Comparison of ENCODE assay signal across 24 cellular contexts in genomic region chr5:107935641-107936040, GRCh38.
"Had no signal": no experiment of that assay in that cellular context is flagged by ENCODE, and none has a peak within 500 bp of the region (broad histone marks: within the 10 kb centered on the region; RNA-seq: fewer than 3 reads in every experiment).

No MANE protein-coding gene starts in this region.

- H3K27ac ChIP-seq: brain microvascular endothelial cell, colonic mucosa, heart left ventricle, left ventricle myocardium inferior, ovary, right lobe of liver, tibial nerve had no signal

- DNase-seq: activated CD4-positive, alpha-beta T cell treated with anti-CD3 and anti-CD28 coated beads, Interleukin-2, amount 10 ng/mL, durations not matched to agents 7 days and 5 days; activated CD4-positive, CD25-positive, alpha-beta regulatory T cell; activated CD8-positive, alpha-beta T cell treated with anti-CD3 and anti-CD28 coated beads, Interleukin-2, amount 10 ng/mL, durations not matched to agents 7 days and 5 days; activated naive CD4-positive, alpha-beta T cell treated with Interleukin-2 at 50 U/mL for 16 hours; activated T-cell treated with anti-CD3 and anti-CD28 coated beads, Interleukin-2, amount 50 U/mL, for 24 hours; anterior cingulate cortex; brain microvascular endothelial cell; central memory CD4-positive, alpha-beta T cell; colonic mucosa; erythroblast; heart left ventricle; immature natural killer cell; kidney glomerular epithelial cell; left ventricle myocardium inferior; mammary epithelial cell; ovary; right lobe of liver; small intestine; stimulated activated CD4-positive, alpha-beta T cell treated with anti-CD3 and anti-CD28 coated beads, Interleukin-15, amount 100 ng/mL, for 24 hours; stimulated activated CD4-positive, alpha-beta T cell treated with anti-CD3 and anti-CD28 coated beads, Interleukin-2, amount 100 ng/mL, for 48 hours; T1000 had no signal

- H3K9me3 Mint-ChIP-seq: activated CD4-positive, alpha-beta T cell treated with anti-CD3 and anti-CD28 coated beads, Interleukin-2, amount 10 ng/mL, durations not matched to agents 7 days and 5 days; activated T-cell treated with anti-CD3 and anti-CD28 coated beads, Interleukin-2, amount 50 U/mL, for 24 hours; activated T-helper 2 cell treated with anti-CD3 and anti-CD28 coated beads, Interferon-gamma antibody, Interleukin-2, Interleukin-4, amounts not matched to agents 10 μg/mL and 5 μg/mL and 100 μg/mL, durations not matched to agents 14 hours and 24 hours and 36 hours; immature natural killer cell; stimulated activated naive CD8-positive, alpha-beta T cell treated with anti-CD3 and anti-CD28 coated beads, Interleukin-15, Interleukin-2, amounts not matched to agents 100 ng/mL and 50 ng/mL, for 24 hours had no signal

- H3K4me3 ChIP-seq: colonic mucosa, heart left ventricle, left ventricle myocardium inferior, ovary, right lobe of liver, tibial nerve had no signal

- H3K9me3 ChIP-seq: colonic mucosa, heart left ventricle, left ventricle myocardium inferior, ovary, right lobe of liver, tibial nerve had no signal

- H3K27me3 ChIP-seq: brain microvascular endothelial cell, colonic mucosa, heart left ventricle, ovary, right lobe of liver, tibial nerve had no signal

- H3K27me3 Mint-ChIP-seq: activated CD4-positive, alpha-beta T cell treated with anti-CD3 and anti-CD28 coated beads, Interleukin-2, amount 10 ng/mL, durations not matched to agents 7 days and 5 days; activated T-cell treated with anti-CD3 and anti-CD28 coated beads, Interleukin-2, amount 50 U/mL, for 24 hours; stimulated activated naive CD8-positive, alpha-beta T cell treated with anti-CD3 and anti-CD28 coated beads, Interleukin-15, Interleukin-2, amounts not matched to agents 100 ng/mL and 50 ng/mL, for 24 hours had no signal

- H3K36me3 ChIP-seq: brain microvascular endothelial cell, colonic mucosa, heart left ventricle, left ventricle myocardium inferior, ovary, right lobe of liver had no signal

- H3K27ac Mint-ChIP-seq: activated CD4-positive, alpha-beta T cell treated with anti-CD3 and anti-CD28 coated beads, Interleukin-2, amount 10 ng/mL, durations not matched to agents 7 days and 5 days; activated CD8-positive, alpha-beta T cell treated with anti-CD3 and anti-CD28 coated beads, Interleukin-2, amount 10 ng/mL, durations not matched to agents 7 days and 5 days; activated T-cell treated with anti-CD3 and anti-CD28 coated beads, Interleukin-2, amount 50 U/mL, for 24 hours; activated T-helper 2 cell treated with anti-CD3 and anti-CD28 coated beads, Interferon-gamma antibody, Interleukin-2, Interleukin-4, amounts not matched to agents 10 μg/mL and 5 μg/mL and 100 μg/mL, durations not matched to agents 14 hours and 24 hours and 36 hours; stimulated activated naive CD8-positive, alpha-beta T cell treated with anti-CD3 and anti-CD28 coated beads, Interleukin-15, Interleukin-2, amounts not matched to agents 100 ng/mL and 50 ng/mL, for 24 hours had no signal

- H3K4me1 Mint-ChIP-seq: activated CD4-positive, alpha-beta T cell treated with anti-CD3 and anti-CD28 coated beads, Interleukin-2, amount 10 ng/mL, durations not matched to agents 7 days and 5 days; immature natural killer cell had no signal

- H3K4me3 Mint-ChIP-seq: activated CD4-positive, alpha-beta T cell treated with anti-CD3 and anti-CD28 coated beads, Interleukin-2, amount 10 ng/mL, durations not matched to agents 7 days and 5 days; activated CD8-positive, alpha-beta T cell treated with anti-CD3 and anti-CD28 coated beads, Interleukin-2, amount 10 ng/mL, durations not matched to agents 7 days and 5 days; activated T-cell treated with anti-CD3 and anti-CD28 coated beads, Interleukin-2, amount 50 U/mL, for 24 hours; immature natural killer cell; stimulated activated naive CD8-positive, alpha-beta T cell treated with anti-CD3 and anti-CD28 coated beads, Interleukin-15, Interleukin-2, amounts not matched to agents 100 ng/mL and 50 ng/mL, for 24 hours had no signal

- H3K4me1 ChIP-seq: colonic mucosa, right lobe of liver, tibial nerve had no signal
